8 cellular contexts compared by ENCODE assay signal in the genomic region with DNA sequence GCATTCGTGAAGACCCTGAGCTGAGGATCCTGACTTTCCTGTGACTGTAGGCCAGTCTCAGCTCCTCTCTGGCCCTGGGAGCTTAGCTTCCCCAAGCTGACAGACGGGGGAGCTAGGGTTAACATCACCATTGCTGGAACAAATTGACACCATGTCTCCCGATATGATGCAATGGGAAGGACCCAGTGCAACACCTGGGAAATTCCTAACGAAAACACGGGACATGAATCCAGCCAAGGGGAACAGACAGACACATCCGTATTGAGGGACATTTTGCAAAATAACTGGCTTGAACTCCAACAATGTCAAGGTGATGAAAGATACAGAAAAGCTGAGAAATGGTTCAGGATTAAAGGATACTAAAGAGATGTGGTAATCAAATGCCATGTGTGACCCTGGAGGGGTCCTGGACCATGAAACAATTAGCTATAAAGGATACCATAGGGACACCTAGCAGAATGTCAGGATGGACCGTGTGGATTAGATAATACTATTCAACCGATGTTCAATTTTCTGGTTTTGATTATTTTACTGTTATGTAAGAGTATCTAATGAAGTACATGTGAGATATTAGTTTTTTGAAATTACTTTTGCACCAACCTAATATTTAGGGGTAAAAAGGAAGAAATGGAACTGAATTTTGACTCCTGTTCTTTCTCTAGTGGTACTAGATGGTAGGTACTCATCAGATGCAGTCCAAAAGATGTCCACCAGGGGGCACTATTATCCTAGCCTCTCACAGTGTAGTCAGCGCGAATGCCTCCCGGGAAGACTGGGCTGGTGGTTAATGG.
DNase-seq lines count a peak whose midpoint lies in the region; ATAC-seq lines count a peak whose summit lies in the region.

No MANE protein-coding gene starts in this region.

- peak; percentile 69 for ATAC-seq in GM19035 (IDR thresholded peaks at IDR 0.05; ENCODE audit: unreplicated experiment)
- ATAC-seq in HG03442 (IDR thresholded peaks at IDR 0.05; ENCODE audit: unreplicated experiment) = peak; percentile 62

- DNase-seq in C1 segment of cervical spinal cord (lab: John Stamatoyannopoulos, UW) (peak in 12 of 14 donors; percentile 4 to 78 (median 50)), NCI-H748 (lab: John Stamatoyannopoulos, UW; ENCODE audit: unreplicated experiment) (peak; percentile 74), medulla oblongata (ENCODE audit: extremely low spot score) (peak; percentile 97)
- peak; percentile 86 to 92 for DNase-seq in activated CD4-positive, alpha-beta T cell treated with anti-CD3 and anti-CD28 coated beads, Interleukin-2, amount 50 U/mL, for 48 hours
- DNase-seq in effector CD8-positive, alpha-beta T cell (lab: John Stamatoyannopoulos, UW) = peak; percentile 82
- peak; percentile 68 to 69 for DNase-seq in stimulated activated CD8-positive, alpha-beta memory T cell treated with anti-CD3 and anti-CD28 coated beads, Interleukin-2, amount 100 ng/mL, for 1 hour (ENCODE audit: low read depth in 2 of 2)

Comparison
In these comparisons a context has a peak if more than half of its experiments do, and no peak if none do; other contexts are left out.
1. Peak in every context shown above with its lines: DNase-seq and ATAC-seq.